Comparison of ENCODE assay signal across 16 cellular contexts in genomic region chr17:79936661-79937434, GRCh38.
DNase-seq lines count a peak whose midpoint lies in the region; ATAC-seq and TF ChIP-seq lines count a peak whose summit lies in the region.
"Had no signal": no experiment of that assay in that cellular context is flagged by ENCODE, and none has a peak within 500 bp of the region (broad histone marks: within the 10 kb centered on the region; RNA-seq: fewer than 3 reads in every experiment).

No MANE protein-coding gene starts in this region.

- H3K27me3 Mint-ChIP-seq in neural progenitor cell (ENCODE audit: insufficient read depth, low read depth) = peaks cover 14% of the 10 kb centered on the region
- H3K27me3 Mint-ChIP-seq in CD4-positive, alpha-beta T cell = peaks cover 31% of the 10 kb centered on the region
- H3K27me3 Mint-ChIP-seq in activated T-cell treated with anti-CD3 and anti-CD28 coated beads, Interleukin-2, amount 50 U/mL, for 72 hours (ENCODE audit: low read depth) = peaks cover 31% of the 10 kb centered on the region

- H3K9ac ChIP-seq in neural progenitor cell = no peak overlapping the region
- H3K9ac ChIP-seq: GM23248, parathyroid adenoma had no signal

- CTCF ChIA-PET in HEK293 (lab: Yijun Ruan, JAX) = interaction anchor here (1.1 to 1.3 kb wide), 2 partner anchors 9 to 33 kb away, joined by 4 to 6 read pairs; no protein-coding TSS in a partner anchor
- CTCF ChIA-PET in CD4-positive, alpha-beta T cell (lab: Charles Lee) = no interaction called here

- POLR2A ChIA-PET in HEK293 (lab: Yijun Ruan, JAX) = no interaction called here
- POLR2A ChIA-PET in CD4-positive, alpha-beta T cell (lab: Charles Lee) = no interaction called here

- no peaks in the 10 kb centered on the region for H3K9me3 ChIP-seq in HEK293 (ENCODE audit: control insufficient read depth, insufficient read depth, low read depth, low read length)
- no peaks in the 10 kb centered on the region for H3K9me3 ChIP-seq in neural progenitor cell (ENCODE audit: low read depth)
- no peaks in the 10 kb centered on the region for H3K9me3 ChIP-seq in CD4-positive, alpha-beta T cell (ENCODE audit: control insufficient read depth, low read length)
- H3K9me3 ChIP-seq: esophagus squamous epithelium, upper lobe of left lung had no signal

- no peak overlapping the region for H3K27ac Mint-ChIP-seq in neural progenitor cell
- H3K27ac Mint-ChIP-seq in CD4-positive, alpha-beta T cell = no peak overlapping the region
- H3K27ac Mint-ChIP-seq in activated T-cell treated with anti-CD3 and anti-CD28 coated beads, Interleukin-2, amount 50 U/mL, for 72 hours = no peak overlapping the region

- peaks cover 42% of the 10 kb centered on the region for H3K4me1 Mint-ChIP-seq in neural progenitor cell
- no peaks in the 10 kb centered on the region for H3K4me1 Mint-ChIP-seq in CD4-positive, alpha-beta T cell (ENCODE audit: low read depth)
- peaks cover 20% of the 10 kb centered on the region for H3K4me1 Mint-ChIP-seq in activated T-cell treated with anti-CD3 and anti-CD28 coated beads, Interleukin-2, amount 50 U/mL, for 72 hours (ENCODE audit: low read depth)

- H3K27me3 ChIP-seq in neural progenitor cell = peaks cover 14% of the 10 kb centered on the region
- H3K27me3 ChIP-seq in CD4-positive, alpha-beta T cell (ENCODE audit: control insufficient read depth, insufficient read depth, low read length) = peaks cover 13% of the 10 kb centered on the region
- H3K27me3 ChIP-seq: upper lobe of left lung had no signal

- H3K4me3 Mint-ChIP-seq in neural progenitor cell = peak overlapping the region; percentile 33
- H3K4me3 Mint-ChIP-seq in CD4-positive, alpha-beta T cell = no peak overlapping the region
- H3K4me3 Mint-ChIP-seq in activated T-cell treated with anti-CD3 and anti-CD28 coated beads, Interleukin-2, amount 50 U/mL, for 72 hours = no peak overlapping the region
- H3K4me3 Mint-ChIP-seq: activated naive CD4-positive, alpha-beta T cell treated with anti-CD3 and anti-CD28 coated beads for 36 hours had no signal

- H3K4me2 ChIP-seq in neural progenitor cell = no peak overlapping the region

- no peak for ATAC-seq in CD4-positive, alpha-beta T cell (ENCODE audit: poor library complexity)
- no peak for ATAC-seq in activated T-cell treated with anti-CD3 and anti-CD28 coated beads, Interleukin-2, amount 50 U/mL, for 72 hours (replicated peaks in 1 of 2)

- no peak overlapping the region for H2AFZ ChIP-seq in neural progenitor cell (replicated peaks)
- H2AFZ ChIP-seq: GM23248, parathyroid adenoma had no signal

- H3K4me3 ChIP-seq in HEK293 (ENCODE audit: low read depth, low read length) = no peak overlapping the region
- H3K4me3 ChIP-seq in neural progenitor cell = no peak overlapping the region
- H3K4me3 ChIP-seq: esophagus squamous epithelium, GM23248, upper lobe of left lung had no signal

- peaks cover 18% of the 10 kb centered on the region for H4K20me1 ChIP-seq in neural progenitor cell (ENCODE audit: low read depth)

- intact Hi-C loops in CD4-positive, alpha-beta T cell (cut with DNase I, micrococcal nuclease) = no loop called here

- H3K36me3 Mint-ChIP-seq in neural progenitor cell = peaks cover 17% of the 10 kb centered on the region
- no peaks in the 10 kb centered on the region for H3K36me3 Mint-ChIP-seq in CD4-positive, alpha-beta T cell (ENCODE audit: low read depth)
- H3K36me3 Mint-ChIP-seq in activated T-cell treated with anti-CD3 and anti-CD28 coated beads, Interleukin-2, amount 50 U/mL, for 72 hours (ENCODE audit: insufficient read depth in 2 of 2) = no peaks in the 10 kb centered on the region

- H3K4me1 ChIP-seq in HEK293 (ENCODE audit: control insufficient read depth, insufficient read depth, low read length) (no peaks in the 10 kb centered on the region; the same call in 1 of the 2 replicates), neural progenitor cell (peaks cover 11% of the 10 kb centered on the region)
- H3K4me1 ChIP-seq: parathyroid adenoma had no signal

- no peaks in the 10 kb centered on the region for H3K79me2 ChIP-seq in neural progenitor cell (ENCODE audit: low read depth)
- H3K79me2 ChIP-seq: parathyroid adenoma had no signal

- peaks cover 0 to 24% of the 10 kb centered on the region in 2 experiments; a peak in 1 of 3 replicates for H3K36me3 ChIP-seq in HEK293 (ENCODE audit: control insufficient read depth in 2 of 2, insufficient read depth in 1 of 2, low read length in 2 of 2)
- no peaks in the 10 kb centered on the region for H3K36me3 ChIP-seq in neural progenitor cell

- TF ChIP-seq CTCF in HEK293 (tag by site-specific recombination; IDR thresholded peaks at IDR 0.05) = no peak
- TF ChIP-seq CTCF in neural progenitor cell (IDR thresholded peaks at IDR 0.05) = no peak
- TF ChIP-seq CTCF in CD4-positive, alpha-beta T cell (IDR thresholded peaks at IDR 0.05) = no peak

- DNase-seq in NCI-H526 (lab: John Stamatoyannopoulos, UW) (peak; percentile 22 to 80), NCI-H526 treated with DMSO at 0.1 percent for 48 hours (lab: John Stamatoyannopoulos, UW) (no peak), UCSD-AML1 (lab: John Stamatoyannopoulos, UW; ENCODE audit: unreplicated experiment) (peak; percentile 51), neural progenitor cell (ENCODE audit: low spot score) (no peak), NOMO-1 treated with DMSO at 0.1 percent for 48 hours (lab: John Stamatoyannopoulos, UW; ENCODE audit: unreplicated experiment) (no peak)
- DNase-seq in CD4-positive, alpha-beta T cell = no peak
- DNase-seq in activated T-cell treated with anti-CD3 and anti-CD28 coated beads, Interleukin-2, amount 50 U/mL, for 72 hours = no peak
- DNase-seq: activated naive CD4-positive, alpha-beta T cell treated with anti-CD3 and anti-CD28 coated beads for 36 hours; DMS79 treated with DMSO at 0.1 percent for 48 hours; esophagus squamous epithelium; OCI-M1; stimulated activated CD4-positive, alpha-beta T cell treated with anti-CD3 and anti-CD28 coated beads, Interleukin-15, amount 100 ng/mL, for 24 hours had no signal

- H3K27ac ChIP-seq in HEK293 (ENCODE audit: extremely low read depth, low read depth, low read length) (no peak overlapping the region), neural progenitor cell (no peak overlapping the region)
- no peak overlapping the region for H3K27ac ChIP-seq in CD4-positive, alpha-beta T cell (ENCODE audit: low read depth, low read length)
- H3K27ac ChIP-seq: esophagus squamous epithelium, GM23248, parathyroid adenoma, upper lobe of left lung had no signal

- no peaks in the 10 kb centered on the region for H3K9me3 Mint-ChIP-seq in neural progenitor cell
- no peaks in the 10 kb centered on the region for H3K9me3 Mint-ChIP-seq in CD4-positive, alpha-beta T cell
- no peaks in the 10 kb centered on the region for H3K9me3 Mint-ChIP-seq in activated T-cell treated with anti-CD3 and anti-CD28 coated beads, Interleukin-2, amount 50 U/mL, for 72 hours
- H3K9me3 Mint-ChIP-seq: activated naive CD4-positive, alpha-beta T cell treated with anti-CD3 and anti-CD28 coated beads for 36 hours had no signal

- peaks cover 8% of the 10 kb centered on the region for H3F3A ChIP-seq in neural progenitor cell (ENCODE audit: low read depth)

TF ChIP-seq in HEK293, 187 proteins besides CTCF, POLR2A, EP300 and RAD21 (continues in another document):
- TF ChIP-seq ZNF660 (tag by site-specific recombination; IDR thresholded peaks at IDR 0.05) (no peak), ZNF48 (tag by site-specific recombination; IDR thresholded peaks at IDR 0.05) (no peak), WT1 (tag by site-specific recombination; IDR thresholded peaks at IDR 0.05) (no peak), FEZF1 (tag by site-specific recombination; IDR thresholded peaks at IDR 0.05) (0 out of 2 replicates have a peak, but pooled peaks have one; percentile 24), PATZ1 (tag by site-specific recombination; IDR thresholded peaks at IDR 0.05) (peak; percentile 55), ZNF423 (tag by site-specific recombination; IDR thresholded peaks at IDR 0.05) (peak; percentile 78), ZNF221 (tag by site-specific recombination; IDR thresholded peaks at IDR 0.05; ENCODE audit: borderline replicate concordance) (no peak), HIC1 (tag by site-specific recombination; IDR thresholded peaks at IDR 0.05) (0 out of 2 replicates have a peak, but pooled peaks have one; percentile 14), ZBTB20 (tag by site-specific recombination; IDR thresholded peaks at IDR 0.05) (peak; percentile 50; the same call in 1 of the 2 replicates)

Comparison
In these comparisons a context has a peak if more than half of its experiments do, and no peak if none do; other contexts are left out.
1. DNase-seq: peak in NCI-H526 (2 of 2) and UCSD-AML1 (single experiment); none in NCI-H526 treated with DMSO at 0.1 percent for 48 hours (single experiment), neural progenitor cell (single experiment), NOMO-1 treated with DMSO at 0.1 percent for 48 hours (single experiment), CD4-positive, alpha-beta T cell (0 of 10) and activated T-cell treated with anti-CD3 and anti-CD28 coated beads, Interleukin-2, amount 50 U/mL, for 72 hours (0 of 2).